15 cellular contexts compared by ENCODE assay signal in genomic region chr5:171391996-171392577, GRCh38. TPM values are rescaled to one million over a fixed set of nuclear protein-coding genes. Genes with fewer than 3 reads are reported as not detected.
DNase-seq lines count a peak whose midpoint lies in the region; ATAC-seq and TF ChIP-seq lines count a peak whose summit lies in the region.
"Had no signal": no experiment of that assay in that cellular context is flagged by ENCODE, and none has a peak within 500 bp of the region (broad histone marks: within the 10 kb centered on the region; RNA-seq: fewer than 3 reads in every experiment).

No MANE protein-coding gene starts in this region.

- no peak for ATAC-seq in activated CD4-positive, alpha-beta T cell treated with anti-CD3 and anti-CD28 coated beads for 36 hours
- ATAC-seq in esophagus mucosa (no peak), GM21737 (IDR thresholded peaks at IDR 0.05; ENCODE audit: unreplicated experiment) (no peak)
- ATAC-seq: upper lobe of right lung had no signal

- no peaks in the 10 kb centered on the region for H3K9me3 Mint-ChIP-seq in activated CD4-positive, alpha-beta T cell treated with anti-CD3 and anti-CD28 coated beads for 36 hours (ENCODE audit: low read depth)
- no peaks in the 10 kb centered on the region for H3K9me3 Mint-ChIP-seq in activated CD4-positive, alpha-beta memory T cell treated with anti-CD3 and anti-CD28 coated beads, Interleukin-2, amount 10 ng/mL, durations not matched to agents 7 days and 5 days

- intact Hi-C loops in activated CD4-positive, alpha-beta T cell treated with anti-CD3 and anti-CD28 coated beads for 36 hours (cut with DNase I, micrococcal nuclease): loop anchor here (2.0 kb wide), 2 partner anchors 15 to 17 kb away; no protein-coding TSS in a partner anchor

- peaks cover 56% of the 10 kb centered on the region for H3K4me1 Mint-ChIP-seq in activated CD4-positive, alpha-beta T cell treated with anti-CD3 and anti-CD28 coated beads for 36 hours
- peaks cover 81% of the 10 kb centered on the region for H3K4me1 Mint-ChIP-seq in activated CD4-positive, alpha-beta memory T cell treated with anti-CD3 and anti-CD28 coated beads, Interleukin-2, amount 10 ng/mL, durations not matched to agents 7 days and 5 days

- H3K4me3 ChIP-seq in HFF-Myc (replicated peaks; ENCODE audit: low read depth, low read length) (peak overlapping the region; percentile 98), mesodermal cell (ENCODE audit: extremely low read depth, insufficient read depth, low read length, poor library complexity, severe bottlenecking) (no peak overlapping the region)
- H3K4me3 ChIP-seq: upper lobe of right lung had no signal

- H3K4me3 Mint-ChIP-seq in activated CD4-positive, alpha-beta T cell treated with anti-CD3 and anti-CD28 coated beads for 36 hours: peak overlapping the region; percentile 43
- H3K4me3 Mint-ChIP-seq in activated CD4-positive, alpha-beta memory T cell treated with anti-CD3 and anti-CD28 coated beads, Interleukin-2, amount 10 ng/mL, durations not matched to agents 7 days and 5 days: no peak overlapping the region

- no peaks in the 10 kb centered on the region for H3K27me3 Mint-ChIP-seq in activated CD4-positive, alpha-beta T cell treated with anti-CD3 and anti-CD28 coated beads for 36 hours
- H3K27me3 Mint-ChIP-seq in activated CD4-positive, alpha-beta memory T cell treated with anti-CD3 and anti-CD28 coated beads, Interleukin-2, amount 10 ng/mL, durations not matched to agents 7 days and 5 days: no peaks in the 10 kb centered on the region

- DNase-seq in activated CD4-positive, alpha-beta T cell treated with anti-CD3 and anti-CD28 coated beads for 36 hours: no peak
- no peak for DNase-seq in activated CD4-positive, alpha-beta T cell treated with anti-CD3 and anti-CD28 coated beads for 48 hours
- no peak for DNase-seq in HFF-Myc (ENCODE audit: extremely low read depth, low read depth)
- no peak for DNase-seq in activated CD4-positive, alpha-beta memory T cell treated with anti-CD3 and anti-CD28 coated beads, Interleukin-2, amount 10 ng/mL, durations not matched to agents 7 days and 5 days
- DNase-seq in substantia nigra (lab: John Stamatoyannopoulos, UW): no peak
- DNase-seq: cerebellar nuclear complex; NCI-H1105 treated with DMSO at 0.1 percent for 48 hours; NCI-H524; Right ventricle myocardium superior; stimulated activated CD4-positive, alpha-beta T cell treated with anti-CD3 and anti-CD28 coated beads, Interleukin-12 subunit alpha, Interleukin-12 subunit beta, amount 100 ng/mL, for 4 hours; upper lobe of right lung had no signal

- no peaks in the 10 kb centered on the region for H3K9me3 ChIP-seq in mesodermal cell (ENCODE audit: control insufficient read depth, low read length)
- H3K9me3 ChIP-seq: upper lobe of right lung had no signal

- TF ChIP-seq CTCF in HFF-Myc (IDR thresholded peaks at IDR 0.05; ENCODE audit: low read depth, low read length, missing control alignments): no peak

- H3K36me3 Mint-ChIP-seq in activated CD4-positive, alpha-beta T cell treated with anti-CD3 and anti-CD28 coated beads for 36 hours (ENCODE audit: low read depth): peaks cover 86% of the 10 kb centered on the region
- peaks cover 78% of the 10 kb centered on the region for H3K36me3 Mint-ChIP-seq in activated CD4-positive, alpha-beta memory T cell treated with anti-CD3 and anti-CD28 coated beads, Interleukin-2, amount 10 ng/mL, durations not matched to agents 7 days and 5 days (ENCODE audit: low read depth)

- H3K27ac ChIP-seq in mesodermal cell (ENCODE audit: low read depth, low read length, severe bottlenecking) (peak overlapping the region; percentile 16), substantia nigra (ENCODE audit: low read depth, low read length, poor library complexity, severe bottlenecking) (no peak overlapping the region)
- H3K27ac ChIP-seq: upper lobe of right lung had no signal

- H3K36me3 ChIP-seq in mesodermal cell (ENCODE audit: control insufficient read depth, insufficient read depth, low read length): peaks cover 82% of the 10 kb centered on the region

- CTCF ChIA-PET in activated CD4-positive, alpha-beta T cell treated with anti-CD3 and anti-CD28 coated beads for 36 hours (lab: Charles Lee): interaction anchor here (1.2 to 1.5 kb wide), 2 partner anchors 19 to 24 kb away, joined by 4 to 6 read pairs; no protein-coding TSS in a partner anchor
- CTCF ChIA-PET in activated CD4-positive, alpha-beta memory T cell treated with anti-CD3 and anti-CD28 coated beads, Interleukin-2, amount 10 ng/mL, durations not matched to agents 7 days and 5 days (lab: Charles Lee): interaction anchor here (0.8 to 1.2 kb wide), 2 partner anchors 13 to 16 kb away, joined by 4 to 6 read pairs; no protein-coding TSS in a partner anchor

- POLR2A ChIA-PET in activated CD4-positive, alpha-beta T cell treated with anti-CD3 and anti-CD28 coated beads for 36 hours (lab: Charles Lee): interaction anchor here (1.2 to 1.4 kb wide), 2 partner anchors 9 to 13 kb away, joined by 7 to 8 read pairs; no protein-coding TSS in a partner anchor
- POLR2A ChIA-PET in activated CD4-positive, alpha-beta memory T cell treated with anti-CD3 and anti-CD28 coated beads, Interleukin-2, amount 10 ng/mL, durations not matched to agents 7 days and 5 days (lab: Charles Lee): interaction anchor here (1.2 to 3.0 kb wide), 3 partner anchors 10 to 22 kb away, joined by 3 to 13 read pairs (median 5); no protein-coding TSS in a partner anchor

- peak overlapping the region; percentile 51 for H3K27ac Mint-ChIP-seq in activated CD4-positive, alpha-beta T cell treated with anti-CD3 and anti-CD28 coated beads for 36 hours
- H3K27ac Mint-ChIP-seq in activated CD4-positive, alpha-beta memory T cell treated with anti-CD3 and anti-CD28 coated beads, Interleukin-2, amount 10 ng/mL, durations not matched to agents 7 days and 5 days: peak overlapping the region; percentile 16

- 79 to 83% methylated on average over 9 to 10 of the region's 14 CpGs for WGBS in mesodermal cell (ENCODE audit: insufficient coverage in 2 of 2), 2 experiments

- H3K4me1 ChIP-seq in mesodermal cell (ENCODE audit: control insufficient read depth, insufficient read depth, low read length, poor library complexity, severe bottlenecking): peaks cover 23% of the 10 kb centered on the region

RNA-seq across cellular contexts. Expression of gene NPM1, which starts 4.4 kb away (rescaled TPM):
- 1,000 to 10,000 TPM; 3,156 to 3,905 TPM for total RNA-seq in activated CD4-positive, alpha-beta T cell treated with anti-CD3 and anti-CD28 coated beads for 36 hours
- total RNA-seq in activated CD4-positive, alpha-beta memory T cell treated with anti-CD3 and anti-CD28 coated beads, Interleukin-2, amount 10 ng/mL, durations not matched to agents 7 days and 5 days: 1,000 to 10,000 TPM; 1,119 to 1,157 TPM
- polyA plus RNA-seq in mesodermal cell (2013, experiment 1 of 2): 2,493 TPM
- 2,739 TPM for polyA plus RNA-seq in mesodermal cell (2013, experiment 2 of 2)
- 922 TPM for total RNA-seq in esophagus mucosa

RNA-seq across cellular contexts. Expression of gene FGF18, which starts 27.4 kb away (rescaled TPM):
- not detected for total RNA-seq in activated CD4-positive, alpha-beta T cell treated with anti-CD3 and anti-CD28 coated beads for 36 hours
- not detected for total RNA-seq in activated CD4-positive, alpha-beta memory T cell treated with anti-CD3 and anti-CD28 coated beads, Interleukin-2, amount 10 ng/mL, durations not matched to agents 7 days and 5 days
- polyA plus RNA-seq in mesodermal cell (2013, experiment 1 of 2): 0.22 TPM
- 0.30 TPM for polyA plus RNA-seq in mesodermal cell (2013, experiment 2 of 2)
- 0.08 TPM for total RNA-seq in esophagus mucosa
- total RNA-seq: epithelial cell of proximal tubule had no signal
